Comparison of ENCODE assay signal across 18 cellular contexts in genomic region chr11:84522331-84522730, GRCh38.
"Had no signal": no experiment of that assay in that cellular context is flagged by ENCODE, and none has a peak within 500 bp of the region (broad histone marks: within the 10 kb centered on the region; RNA-seq: fewer than 3 reads in every experiment).

No MANE protein-coding gene starts in this region.

- H3K4me3 Mint-ChIP-seq: activated B cell treated with CpG ODN at 0.5 μM for 24 hours; activated CD4-positive, alpha-beta T cell treated with anti-CD3 and anti-CD28 coated beads, Interleukin-2, amount 10 ng/mL, durations not matched to agents 24 days and 14 days; activated naive CD8-positive, alpha-beta T cell; activated T-cell treated with anti-CD3 and anti-CD28 coated beads, Interleukin-2, amount 50 U/mL, for 72 hours; naive B cell; neural progenitor cell; stimulated activated naive B cell treated with anti-CD40 and anti-IgM and Interleukin-4, amounts not matched to agents 10 μg/mL and 1 μg/mL and 100 μg/mL, for 72 hours had no signal

- H3K27me3 Mint-ChIP-seq: activated B cell treated with CpG ODN at 0.5 μM for 24 hours; activated CD4-positive, alpha-beta T cell treated with anti-CD3 and anti-CD28 coated beads, Interleukin-2, amount 10 ng/mL, durations not matched to agents 24 days and 14 days had no signal

- H3K4me3 ChIP-seq: gastrocnemius medialis, heart left ventricle, lower lobe of right lung, neural progenitor cell, tibial artery had no signal

- H3K27ac Mint-ChIP-seq: activated B cell treated with CpG ODN at 0.5 μM for 24 hours; activated CD4-positive, alpha-beta T cell treated with anti-CD3 and anti-CD28 coated beads, Interleukin-2, amount 10 ng/mL, durations not matched to agents 24 days and 14 days; activated naive CD8-positive, alpha-beta T cell; activated T-cell treated with anti-CD3 and anti-CD28 coated beads, Interleukin-2, amount 50 U/mL, for 72 hours; neural progenitor cell; stimulated activated naive B cell treated with anti-CD40 and anti-IgM and Interleukin-4, amounts not matched to agents 10 μg/mL and 1 μg/mL and 100 μg/mL, for 72 hours had no signal

- H3K4me1 Mint-ChIP-seq: activated B cell treated with CpG ODN at 0.5 μM for 24 hours; activated CD4-positive, alpha-beta T cell treated with anti-CD3 and anti-CD28 coated beads, Interleukin-2, amount 10 ng/mL, durations not matched to agents 24 days and 14 days; naive B cell; neural progenitor cell; stimulated activated naive B cell treated with anti-CD40 and anti-IgM and Interleukin-4, amounts not matched to agents 10 μg/mL and 1 μg/mL and 100 μg/mL, for 72 hours had no signal

- H3K9me3 Mint-ChIP-seq: activated B cell treated with CpG ODN at 0.5 μM for 24 hours; activated CD4-positive, alpha-beta T cell treated with anti-CD3 and anti-CD28 coated beads, Interleukin-2, amount 10 ng/mL, durations not matched to agents 24 days and 14 days; naive B cell; neural progenitor cell; stimulated activated naive B cell treated with anti-CD40 and anti-IgM and Interleukin-4, amounts not matched to agents 10 μg/mL and 1 μg/mL and 100 μg/mL, for 72 hours had no signal

- DNase-seq: activated B cell treated with CpG ODN at 0.5 μM for 24 hours; activated CD4-positive, alpha-beta T cell treated with anti-CD3 and anti-CD28 coated beads, Interleukin-2, amount 10 ng/mL, durations not matched to agents 24 days and 14 days; activated CD8-positive, alpha-beta memory T cell treated with anti-CD3 and anti-CD28 coated beads, Interleukin-2, amount 50 U/mL, for 48 hours; activated gamma-delta T cell; activated T-cell treated with anti-CD3 and anti-CD28 coated beads, Interleukin-2, amount 50 U/mL, for 72 hours; aorta; gastrocnemius medialis; heart left ventricle; left colon; lower lobe of right lung; naive B cell; retina; stimulated activated CD4-positive, alpha-beta T cell treated with anti-CD3 and anti-CD28 coated beads, Interleukin-4, amount 100 ng/mL, for 1 hour; stimulated activated naive B cell treated with anti-CD40 and anti-IgM and Interleukin-4, amounts not matched to agents 10 μg/mL and 1 μg/mL and 100 μg/mL, for 72 hours; SW 1271; tibial artery had no signal

- ATAC-seq: activated T-cell treated with anti-CD3 and anti-CD28 coated beads, Interleukin-2, amount 50 U/mL, for 72 hours; gastrocnemius medialis; heart left ventricle; left colon; lower lobe of right lung; stimulated activated naive B cell treated with anti-CD40 and anti-IgM and Interleukin-4, amounts not matched to agents 10 μg/mL and 1 μg/mL and 100 μg/mL, for 72 hours had no signal

- H3K36me3 Mint-ChIP-seq: activated naive CD8-positive, alpha-beta T cell; naive B cell; neural progenitor cell; stimulated activated naive B cell treated with anti-CD40 and anti-IgM and Interleukin-4, amounts not matched to agents 10 μg/mL and 1 μg/mL and 100 μg/mL, for 72 hours had no signal
